In genomic region chr3:101677436-101678286, GRCh38 we compare ENCODE assay signal across 8 cellular contexts.
DNase-seq lines count a peak whose midpoint lies in the region; ATAC-seq and TF ChIP-seq lines count a peak whose summit lies in the region.

No MANE protein-coding gene starts in this region.

- peak overlapping the region; percentile 74 for H3K9ac ChIP-seq in OCI-LY1 (ENCODE audit: low read length)

- TF ChIP-seq CTCF in C4-2B (conservative IDR thresholded peaks at IDR 0.05) (peak; percentile 41), OCI-LY1 (IDR thresholded peaks at IDR 0.05; ENCODE audit: low read length) (no peak), nephron progenitor cell (IDR thresholded peaks at IDR 0.05) (no peak)

- H3K4me1 ChIP-seq in OCI-LY1 (ENCODE audit: insufficient read depth, low read length, severe bottlenecking) = peaks cover 30% of the 10 kb centered on the region

- no peaks in the 10 kb centered on the region for H3K9me2 ChIP-seq in OCI-LY1 (ENCODE audit: low read depth, low read length)

- H3K27ac ChIP-seq in C4-2B (peak overlapping the region; percentile 91), OCI-LY1 (ENCODE audit: low read depth, low read length, poor library complexity, severe bottlenecking) (peak overlapping the region; percentile 80)

- H4K20me1 ChIP-seq in OCI-LY1 (ENCODE audit: insufficient read depth, low read length) = no peaks in the 10 kb centered on the region

- H3K36me3 Mint-ChIP-seq in nephron progenitor cell (ENCODE audit: low read depth) = peaks cover 45% of the 10 kb centered on the region

- peak overlapping the region; percentile 96 for H3K4me2 ChIP-seq in OCI-LY1 (ENCODE audit: low read length)

- H3K27me3 ChIP-seq in OCI-LY1 (ENCODE audit: insufficient read depth, low read length) = no peaks in the 10 kb centered on the region

- H3K9me3 Mint-ChIP-seq in nephron progenitor cell = no peaks in the 10 kb centered on the region

- peaks cover 28% of the 10 kb centered on the region for H3K36me3 ChIP-seq in OCI-LY1 (ENCODE audit: insufficient read depth, low read length)

- peaks cover 32% of the 10 kb centered on the region for H3K4me1 Mint-ChIP-seq in nephron progenitor cell

- DNase-seq in ecto neural progenitor cell (ENCODE audit: low spot score) (peak; percentile 56), nephron progenitor cell (no peak), NCI-H69 (lab: John Stamatoyannopoulos, UW) (no peak), NCI-H2196 (lab: John Stamatoyannopoulos, UW; ENCODE audit: unreplicated experiment) (no peak)
- no peak for DNase-seq in effector CD4-positive, alpha-beta T cell

- peak overlapping the region; percentile 95 for H3K4me3 Mint-ChIP-seq in nephron progenitor cell

- H3F3A ChIP-seq in OCI-LY1 (ENCODE audit: insufficient read depth, low read length) = peaks cover 15% of the 10 kb centered on the region

- TF ChIP-seq POLR2A in GM18505 (IDR thresholded peaks at IDR 0.05; ENCODE audit: borderline replicate concordance, extremely low read depth, insufficient read depth, insufficient read length) = no peak

- H3K4me3 ChIP-seq in OCI-LY1 (ENCODE audit: low read depth, low read length, poor library complexity, severe bottlenecking) = peak overlapping the region; percentile 76

- H3K27me3 Mint-ChIP-seq in nephron progenitor cell (ENCODE audit: low read depth, poor library complexity) = no peaks in the 10 kb centered on the region

- no peak overlapping the region for H2AFZ ChIP-seq in OCI-LY1 (ENCODE audit: low read length)

- no peak for ATAC-seq in GM18505 (IDR thresholded peaks at IDR 0.05; ENCODE audit: unreplicated experiment)

- peak overlapping the region; percentile 95 for H3K27ac Mint-ChIP-seq in nephron progenitor cell

- H3K79me2 ChIP-seq in OCI-LY1 (ENCODE audit: insufficient read depth, low read length) = peaks cover 33% of the 10 kb centered on the region

- no peaks in the 10 kb centered on the region for H3K9me3 ChIP-seq in OCI-LY1 (ENCODE audit: low read length)
